In genomic region chr6:148837941-148838340, GRCh38 we compare ENCODE assay signal across 18 cellular contexts.
"Had no signal": no experiment of that assay in that cellular context is flagged by ENCODE, and none has a peak within 500 bp of the region (broad histone marks: within the 10 kb centered on the region; RNA-seq: fewer than 3 reads in every experiment).

No MANE protein-coding gene starts in this region.

- DNase-seq: activated effector memory CD4-positive, alpha-beta T cell treated with anti-CD3 and anti-CD28 coated beads, Interleukin-2, amount 50 U/mL, for 16 hours; activated T-cell treated with anti-CD3 and anti-CD28 coated beads, Interleukin-2, amount 50 U/mL, for 1 hour; amniotic stem cell; dorsolateral prefrontal cortex; foreskin melanocyte; heart right ventricle; islet precursor cell; left ventricle myocardium inferior; mesendoderm; substantia nigra; transverse colon had no signal

- H3K27me3 ChIP-seq: dorsolateral prefrontal cortex, heart right ventricle, right atrium auricular region, transverse colon had no signal

- H3K4me1 Mint-ChIP-seq: neural crest cell had no signal

- ATAC-seq: activated CD4-positive, CD25-positive, alpha-beta regulatory T cell treated with anti-CD3 and anti-CD28 coated beads, Interleukin-2, amount 50 U/mL, for 24 hours; activated naive CD4-positive, alpha-beta T cell treated with anti-CD3 and anti-CD28 coated beads, Interleukin-2, amount 50 U/mL, for 72 hours; heart right ventricle had no signal

- H3K4me3 ChIP-seq: dorsolateral prefrontal cortex, heart right ventricle, left ventricle myocardium inferior, right atrium auricular region, skin epidermis, transverse colon had no signal

- H3K27ac Mint-ChIP-seq: activated naive CD4-positive, alpha-beta T cell treated with anti-CD3 and anti-CD28 coated beads, Interleukin-2, amount 50 U/mL, for 72 hours; brain; T-helper 2 cell treated with Interferon-gamma antibody and Interleukin-4, amounts not matched to agents 5 μg/mL and 100 μg/mL, for 36 hours had no signal

- H3K4me1 ChIP-seq: heart right ventricle, left ventricle myocardium inferior, right atrium auricular region, transverse colon had no signal

- H3K4me3 Mint-ChIP-seq: brain; neural crest cell; T-helper 2 cell treated with Interferon-gamma antibody and Interleukin-4, amounts not matched to agents 5 μg/mL and 100 μg/mL, for 36 hours had no signal

- H3K9me3 Mint-ChIP-seq: activated naive CD4-positive, alpha-beta T cell treated with anti-CD3 and anti-CD28 coated beads, Interleukin-2, amount 50 U/mL, for 72 hours; brain; neural crest cell; T-helper 2 cell treated with Interferon-gamma antibody and Interleukin-4, amounts not matched to agents 5 μg/mL and 100 μg/mL, for 36 hours had no signal

- H3K36me3 ChIP-seq: heart right ventricle, left ventricle myocardium inferior, right atrium auricular region, transverse colon had no signal

- H3K9me3 ChIP-seq: heart right ventricle, left ventricle myocardium inferior, right atrium auricular region, transverse colon had no signal

- H3K27ac ChIP-seq: dorsolateral prefrontal cortex, heart right ventricle, left ventricle myocardium inferior, right atrium auricular region, skin epidermis, transverse colon had no signal

- H3K36me3 Mint-ChIP-seq: activated naive CD4-positive, alpha-beta T cell treated with anti-CD3 and anti-CD28 coated beads, Interleukin-2, amount 50 U/mL, for 72 hours; brain had no signal
